Comparison of ENCODE assay signal across 1 cellular context in the genomic region with DNA sequence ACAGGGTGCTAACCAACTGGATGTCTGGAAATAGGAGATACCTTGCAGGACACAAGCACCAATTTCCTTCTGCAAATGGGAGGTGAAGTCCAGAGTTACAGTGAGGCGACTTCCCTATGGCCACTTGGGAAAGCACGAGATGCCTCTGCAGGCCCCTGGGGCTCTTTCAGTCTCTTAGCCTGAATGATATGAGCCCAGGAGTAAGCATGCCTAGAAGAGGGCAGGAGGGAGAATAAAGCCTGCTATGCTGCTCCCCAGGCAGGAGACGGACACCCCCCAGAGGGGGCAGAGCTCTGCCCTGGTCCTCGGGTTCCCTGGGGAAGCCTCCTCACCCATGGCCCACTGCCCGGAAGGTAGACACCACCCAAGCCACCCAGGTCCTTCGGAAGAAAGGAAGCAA.
TF ChIP-seq lines count a peak whose summit lies in the region.

No MANE protein-coding gene starts in this region.

TF ChIP-seq in SK-N-SH, 30 proteins besides CTCF, POLR2A, EP300 and RAD21 (continued from another document):
- TF ChIP-seq, protein P1, sequence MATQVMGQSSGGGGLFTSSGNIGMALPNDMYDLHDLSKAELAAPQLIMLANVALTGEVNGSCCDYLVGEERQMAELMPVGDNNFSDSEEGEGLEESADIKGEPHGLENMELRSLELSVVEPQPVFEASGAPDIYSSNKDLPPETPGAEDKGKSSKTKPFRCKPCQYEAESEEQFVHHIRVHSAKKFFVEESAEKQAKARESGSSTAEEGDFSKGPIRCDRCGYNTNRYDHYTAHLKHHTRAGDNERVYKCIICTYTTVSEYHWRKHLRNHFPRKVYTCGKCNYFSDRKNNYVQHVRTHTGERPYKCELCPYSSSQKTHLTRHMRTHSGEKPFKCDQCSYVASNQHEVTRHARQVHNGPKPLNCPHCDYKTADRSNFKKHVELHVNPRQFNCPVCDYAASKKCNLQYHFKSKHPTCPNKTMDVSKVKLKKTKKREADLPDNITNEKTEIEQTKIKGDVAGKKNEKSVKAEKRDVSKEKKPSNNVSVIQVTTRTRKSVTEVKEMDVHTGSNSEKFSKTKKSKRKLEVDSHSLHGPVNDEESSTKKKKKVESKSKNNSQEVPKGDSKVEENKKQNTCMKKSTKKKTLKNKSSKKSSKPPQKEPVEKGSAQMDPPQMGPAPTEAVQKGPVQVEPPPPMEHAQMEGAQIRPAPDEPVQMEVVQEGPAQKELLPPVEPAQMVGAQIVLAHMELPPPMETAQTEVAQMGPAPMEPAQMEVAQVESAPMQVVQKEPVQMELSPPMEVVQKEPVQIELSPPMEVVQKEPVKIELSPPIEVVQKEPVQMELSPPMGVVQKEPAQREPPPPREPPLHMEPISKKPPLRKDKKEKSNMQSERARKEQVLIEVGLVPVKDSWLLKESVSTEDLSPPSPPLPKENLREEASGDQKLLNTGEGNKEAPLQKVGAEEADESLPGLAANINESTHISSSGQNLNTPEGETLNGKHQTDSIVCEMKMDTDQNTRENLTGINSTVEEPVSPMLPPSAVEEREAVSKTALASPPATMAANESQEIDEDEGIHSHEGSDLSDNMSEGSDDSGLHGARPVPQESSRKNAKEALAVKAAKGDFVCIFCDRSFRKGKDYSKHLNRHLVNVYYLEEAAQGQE (IDR thresholded peaks at IDR 0.05; ENCODE audit: low read depth, low read length) = no peak
